Comparison of ENCODE assay signal across 1 cellular context in genomic region chr12:55906056-55906455, GRCh38.
TF ChIP-seq lines count a peak whose summit lies in the region.

No MANE protein-coding gene starts in this region.

TF ChIP-seq in HepG2, 621 proteins besides CTCF, POLR2A, EP300 and RAD21:
- TF ChIP-seq PRDM15 (CRISPR knock-in tag; IDR thresholded peaks at IDR 0.05): no peak
- TF ChIP-seq PAXIP1 (CRISPR knock-in tag; conservative IDR thresholded peaks at IDR 0.05): no peak
